ENCODE assay signal across 1 cellular context in genomic region chr7:99408347-99409191, GRCh38.
TF ChIP-seq lines count a peak whose summit lies in the region.

TSS of gene BUD31 (plus strand) at chr7:99408969. CDS start at chr7:99411093, 2,124 bp downstream.
TSS of gene PDAP1 (minus strand) at chr7:99408597. CDS start at chr7:99408548, 49 bp downstream.

TF ChIP-seq in HepG2, 621 proteins besides CTCF, POLR2A, EP300 and RAD21 (continued from another document and continues in another):
- no peak for TF ChIP-seq SKIL (CRISPR knock-in tag; IDR thresholded peaks at IDR 0.05; ENCODE audit: borderline replicate concordance)
- peak; percentile 87; the same call in 1 of the 2 replicates for TF ChIP-seq ZIK1 (CRISPR knock-in tag; IDR thresholded peaks at IDR 0.05; ENCODE audit: borderline replicate concordance, low read depth)
- no peak for TF ChIP-seq MAFG (CRISPR knock-in tag; IDR thresholded peaks at IDR 0.05)
- no peak for TF ChIP-seq SETDB1 (CRISPR knock-in tag; IDR thresholded peaks at IDR 0.05; ENCODE audit: borderline replicate concordance)
- TF ChIP-seq HDAC2 (CRISPR knock-in tag; IDR thresholded peaks at IDR 0.05) = peak; percentile 73
- TF ChIP-seq TOPORS (CRISPR knock-in tag; IDR thresholded peaks at IDR 0.05) = peak; percentile 85
- TF ChIP-seq SMAD3 (CRISPR knock-in tag; IDR thresholded peaks at IDR 0.05) = peak; percentile 90; the same call in 1 of the 2 replicates
- TF ChIP-seq AKNA (CRISPR knock-in tag; IDR thresholded peaks at IDR 0.05; ENCODE audit: borderline replicate concordance) = no peak
- peak; percentile 96 for TF ChIP-seq SALL1 (CRISPR knock-in tag; IDR thresholded peaks at IDR 0.05)
- 0 out of 2 replicates have a peak, but pooled peaks have one; percentile 8 for TF ChIP-seq ZZZ3 (CRISPR knock-in tag; IDR thresholded peaks at IDR 0.05; ENCODE audit: borderline replicate concordance)
- TF ChIP-seq PBX3 (CRISPR knock-in tag; IDR thresholded peaks at IDR 0.05; ENCODE audit: borderline replicate concordance) = no peak
- no peak for TF ChIP-seq ZMYM3 (CRISPR knock-in tag; IDR thresholded peaks at IDR 0.05)
- TF ChIP-seq ZNF20 (CRISPR knock-in tag; IDR thresholded peaks at IDR 0.05) = no peak
- TF ChIP-seq ZNF567 (CRISPR knock-in tag; IDR thresholded peaks at IDR 0.05; ENCODE audit: borderline replicate concordance) = no peak
- TF ChIP-seq RFX1 (IDR thresholded peaks at IDR 0.05) = peak; percentile 77
- no peak for TF ChIP-seq ZBTB42 (CRISPR knock-in tag; IDR thresholded peaks at IDR 0.05)
- peak; percentile 78; the same call in 1 of the 2 replicates for TF ChIP-seq EEA1 (CRISPR knock-in tag; IDR thresholded peaks at IDR 0.05; ENCODE audit: borderline replicate concordance)
- TF ChIP-seq ARHGAP35 (CRISPR knock-in tag; IDR thresholded peaks at IDR 0.05; ENCODE audit: borderline replicate concordance) = no peak; the same call in none of the 2 replicates
- TF ChIP-seq POLR2G (IDR thresholded peaks at IDR 0.05; ENCODE audit: low read depth, low read length) = peak; percentile 77
- TF ChIP-seq ZNF280B (CRISPR knock-in tag; IDR thresholded peaks at IDR 0.05; ENCODE audit: borderline replicate concordance) = 0 out of 2 replicates have a peak, but pooled peaks have one; percentile 16
- peak; percentile 55; the same call in 1 of the 2 replicates for TF ChIP-seq CHD2 (IDR thresholded peaks at IDR 0.05; ENCODE audit: low read depth, low read length)
- no peak for TF ChIP-seq ZNF207 (IDR thresholded peaks at IDR 0.05; ENCODE audit: borderline replicate concordance)
- peak; percentile 67 for TF ChIP-seq U2AF1 (optimal IDR thresholded peaks at IDR 0.05; ENCODE audit: low read depth, low read length)
- peak; percentile 80; the same call in 1 of the 2 replicates for TF ChIP-seq HIVEP1 (CRISPR knock-in tag; IDR thresholded peaks at IDR 0.05)
- no peak for TF ChIP-seq ZBTB7B (CRISPR knock-in tag; IDR thresholded peaks at IDR 0.05)
- peak; percentile 43; the same call in 1 of the 2 replicates for TF ChIP-seq ZNF768 (CRISPR knock-in tag; IDR thresholded peaks at IDR 0.05)
- peak; percentile 90; the same call in 1 of the 2 replicates for TF ChIP-seq RELA (CRISPR knock-in tag; IDR thresholded peaks at IDR 0.05)
- TF ChIP-seq ZNF329 (CRISPR knock-in tag; IDR thresholded peaks at IDR 0.05; ENCODE audit: low read depth) = 0 out of 2 replicates have a peak, but pooled peaks have one; percentile 59
- no peak for TF ChIP-seq ZNF644 (CRISPR knock-in tag; IDR thresholded peaks at IDR 0.05; ENCODE audit: low read depth)
- TF ChIP-seq CREBL2 (CRISPR knock-in tag; IDR thresholded peaks at IDR 0.05; ENCODE audit: borderline replicate concordance) = no peak
- TF ChIP-seq ZSCAN30 (CRISPR knock-in tag; IDR thresholded peaks at IDR 0.05) = no peak
- no peak for TF ChIP-seq PCBP1 (IDR thresholded peaks at IDR 0.05; ENCODE audit: borderline replicate concordance, low read depth, low read length)
- no peak; the same call in 1 of the 2 replicates for TF ChIP-seq ZNF274 (CRISPR knock-in tag; IDR thresholded peaks at IDR 0.05)
- no peak for TF ChIP-seq TCF7L2 (IDR thresholded peaks at IDR 0.05; ENCODE audit: low read depth, low read length)
- TF ChIP-seq ZNF530 (CRISPR knock-in tag; IDR thresholded peaks at IDR 0.05; ENCODE audit: low read depth) = no peak
- TF ChIP-seq RNF219 (CRISPR knock-in tag; IDR thresholded peaks at IDR 0.05) = no peak
- TF ChIP-seq HNRNPUL1 (IDR thresholded peaks at IDR 0.05; ENCODE audit: low read depth, low read length) = no peak
- no peak for TF ChIP-seq DBP (CRISPR knock-in tag; IDR thresholded peaks at IDR 0.05; ENCODE audit: not compliant biosample characterization)
- TF ChIP-seq HOXA7 (CRISPR knock-in tag; IDR thresholded peaks at IDR 0.05) = no peak
- TF ChIP-seq NFRKB (IDR thresholded peaks at IDR 0.05) = no peak
- no peak for TF ChIP-seq PREB (CRISPR knock-in tag; IDR thresholded peaks at IDR 0.05)
- TF ChIP-seq ZNF281 (CRISPR knock-in tag; IDR thresholded peaks at IDR 0.05; ENCODE audit: borderline replicate concordance) = no peak
- TF ChIP-seq FOXA1 (IDR thresholded peaks at IDR 0.05) = no peak
- no peak for TF ChIP-seq FOXA1 (CRISPR knock-in tag; IDR thresholded peaks at IDR 0.05)
- TF ChIP-seq ZNF317 (CRISPR knock-in tag; IDR thresholded peaks at IDR 0.05) = peak; percentile 52; the same call in 1 of the 2 replicates
- peak; percentile 64; the same call in 1 of the 2 replicates for TF ChIP-seq ZNF724P (CRISPR knock-in tag; IDR thresholded peaks at IDR 0.05; ENCODE audit: borderline replicate concordance)
- TF ChIP-seq ZNF34 (CRISPR knock-in tag; IDR thresholded peaks at IDR 0.05; ENCODE audit: borderline replicate concordance) = peak; percentile 98
- TF ChIP-seq NFATC3 (CRISPR knock-in tag; IDR thresholded peaks at IDR 0.05) = no peak
- no peak for TF ChIP-seq GTF2F1 (IDR thresholded peaks at IDR 0.05; ENCODE audit: low read length)
- TF ChIP-seq BRD4 (CRISPR knock-in tag; IDR thresholded peaks at IDR 0.05) = peak; percentile 23; the same call in 1 of the 2 replicates
- TF ChIP-seq ZFP36L1 (CRISPR knock-in tag; IDR thresholded peaks at IDR 0.05) = no peak; the same call in 1 of the 2 replicates
- no peak for TF ChIP-seq ZFP82 (CRISPR knock-in tag; IDR thresholded peaks at IDR 0.05; ENCODE audit: borderline replicate concordance)
- no peak for TF ChIP-seq ZNF678 (CRISPR knock-in tag; IDR thresholded peaks at IDR 0.05)
